Comparison of ENCODE assay signal across 8 cellular contexts in the genomic region with DNA sequence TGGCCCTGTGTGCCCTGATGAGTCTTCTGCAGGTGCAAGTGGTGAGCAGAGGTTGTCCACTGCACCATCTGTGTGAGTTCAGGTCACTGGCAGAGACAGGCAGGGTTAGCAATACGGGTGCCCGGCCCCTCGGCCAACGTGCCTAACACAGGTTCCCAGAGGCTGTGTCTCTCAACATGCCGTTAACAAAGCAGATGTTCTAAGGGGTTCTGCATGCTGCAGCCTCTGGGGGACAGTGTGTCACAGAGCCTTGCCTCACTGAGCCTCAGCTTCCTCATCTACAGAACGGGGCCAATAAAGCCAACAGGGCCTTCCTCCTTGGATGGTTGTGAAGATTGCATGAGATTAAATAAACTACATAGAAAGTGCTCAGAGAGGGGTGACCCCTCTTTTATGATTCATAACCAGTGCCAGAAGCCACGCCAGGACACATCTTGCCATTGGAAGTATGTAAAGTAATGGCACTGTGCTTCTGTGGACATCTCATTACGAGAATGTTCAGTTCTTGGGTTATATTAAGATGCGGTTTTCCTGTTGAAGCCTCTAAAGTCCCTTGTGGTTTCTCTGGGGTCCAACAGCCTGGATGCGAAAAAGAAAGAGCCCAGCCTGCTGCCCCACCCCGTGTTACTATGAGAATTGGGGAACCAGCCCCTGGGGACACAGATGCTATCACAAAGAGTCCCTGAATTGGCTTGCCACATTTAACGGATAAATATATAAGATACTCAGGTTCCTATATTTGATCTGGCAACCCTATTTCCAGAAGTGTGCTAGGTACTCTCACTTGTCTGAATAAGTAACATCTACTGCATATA.
DNase-seq lines count a peak whose midpoint lies in the region; ATAC-seq and TF ChIP-seq lines count a peak whose summit lies in the region.

No MANE protein-coding gene starts in this region.

- in situ Hi-C loops in GM13977 (cut with MboI; ENCODE audit: low pct_unique_long_range_greater_than_20kb, low sequenced_read_pairs, unreplicated experiment): no loop called here

- ATAC-seq in GM21423 (IDR thresholded peaks at IDR 0.05; ENCODE audit: unreplicated experiment): peak; percentile 69
- peak; percentile 73 for ATAC-seq in HG03571 (IDR thresholded peaks at IDR 0.05; ENCODE audit: unreplicated experiment)

- TF ChIP-seq CTCF in GM13977 (IDR thresholded peaks at IDR 0.05; ENCODE audit: extremely low read depth, insufficient read depth, missing control alignments): no peak

- DNase-seq in GM13977 (ENCODE audit: low spot score): peak; percentile 62
- peak; percentile 17 for DNase-seq in central memory CD4-positive, alpha-beta T cell
- no peak for DNase-seq in effector CD4-positive, alpha-beta T cell
- DNase-seq in NCI-H345 treated with DMSO at 0.1 percent for 48 hours (lab: John Stamatoyannopoulos, UW; ENCODE audit: unreplicated experiment): no peak
- no peak for DNase-seq in NCI-H1436 (lab: John Stamatoyannopoulos, UW)
- no peak for DNase-seq in SW480 (ENCODE audit: low spot score)

Comparison
In these comparisons a context has a peak if more than half of its experiments do, and no peak if none do; other contexts are left out.
1. DNase-seq: peak in GM13977 (single experiment) and central memory CD4-positive, alpha-beta T cell (single experiment); none in effector CD4-positive, alpha-beta T cell (single experiment), NCI-H345 treated with DMSO at 0.1 percent for 48 hours (single experiment), NCI-H1436 (single experiment) and SW480 (single experiment).